8 cellular contexts compared by ENCODE assay signal in genomic region chr17:82216301-82217119, GRCh38. TPM values are rescaled to one million over a fixed set of nuclear protein-coding genes. Genes with fewer than 3 reads are reported as not detected.
DNase-seq lines count a peak whose midpoint lies in the region; ATAC-seq and TF ChIP-seq lines count a peak whose summit lies in the region.

No MANE protein-coding gene starts in this region.

- H3K9me3 Mint-ChIP-seq in activated CD8-positive, alpha-beta T cell treated with anti-CD3 and anti-CD28 coated beads for 36 hours = no peaks in the 10 kb centered on the region

- H3K4me1 Mint-ChIP-seq in activated CD8-positive, alpha-beta T cell treated with anti-CD3 and anti-CD28 coated beads for 36 hours (ENCODE audit: low read depth) = peaks cover 30% of the 10 kb centered on the region

- no peak; the same call in 1 of the 2 replicates for TF ChIP-seq EP300 in Ishikawa (IDR thresholded peaks at IDR 0.05; ENCODE audit: borderline replicate concordance)

- CTCF ChIA-PET in activated CD8-positive, alpha-beta T cell treated with anti-CD3 and anti-CD28 coated beads for 36 hours (lab: Charles Lee) = interaction anchor here (2.7 kb wide), 1 partner anchor 19 kb away, joined by 9 read pairs; no protein-coding TSS in a partner anchor

- H3K27ac Mint-ChIP-seq in activated CD8-positive, alpha-beta T cell treated with anti-CD3 and anti-CD28 coated beads for 36 hours = peak overlapping the region; percentile 61

- H3K36me3 Mint-ChIP-seq in activated CD8-positive, alpha-beta T cell treated with anti-CD3 and anti-CD28 coated beads for 36 hours (ENCODE audit: low read depth) = no peaks in the 10 kb centered on the region

- POLR2A ChIA-PET in activated CD8-positive, alpha-beta T cell treated with anti-CD3 and anti-CD28 coated beads for 36 hours (lab: Charles Lee) = interaction anchor here (1.0 to 1.1 kb wide), 2 partner anchors 9 to 33 kb away, joined by 3 to 5 read pairs; no protein-coding TSS in a partner anchor

- DNase-seq in NCI-H2196 (lab: John Stamatoyannopoulos, UW; ENCODE audit: unreplicated experiment) (peak; percentile 46), NCI-H2196 treated with DMSO at 0.1 percent for 48 hours (lab: John Stamatoyannopoulos, UW; ENCODE audit: unreplicated experiment) (no peak), fibroblast of pulmonary artery (ENCODE audit: low read depth) (peak; percentile 78), pons (ENCODE audit: low spot score) (peak; percentile 87), NCI-H2107 treated with DMSO at 0.1 percent for 48 hours (lab: John Stamatoyannopoulos, UW; ENCODE audit: unreplicated experiment) (no peak), DMS153 treated with DMSO at 0.1 percent for 48 hours (lab: John Stamatoyannopoulos, UW; ENCODE audit: unreplicated experiment) (no peak)
- DNase-seq in activated CD8-positive, alpha-beta T cell treated with anti-CD3 and anti-CD28 coated beads for 36 hours = peak; percentile 75

- TF ChIP-seq RAD21 in Ishikawa (IDR thresholded peaks at IDR 0.05; ENCODE audit: low read depth) = no peak

- H3K4me3 Mint-ChIP-seq in activated CD8-positive, alpha-beta T cell treated with anti-CD3 and anti-CD28 coated beads for 36 hours = no peak overlapping the region

- no peak overlapping the region for H3K4me3 ChIP-seq in fibroblast of pulmonary artery (replicated peaks; ENCODE audit: low read depth, low read length)

- ATAC-seq in activated CD8-positive, alpha-beta T cell treated with anti-CD3 and anti-CD28 coated beads for 36 hours = peak; percentile 57

- no peak for TF ChIP-seq CTCF in activated CD8-positive, alpha-beta T cell treated with anti-CD3 and anti-CD28 coated beads for 36 hours (IDR thresholded peaks at IDR 0.05)
- no peak for TF ChIP-seq CTCF in fibroblast of pulmonary artery (IDR thresholded peaks at IDR 0.05; ENCODE audit: low read length, missing control alignments)

- intact Hi-C loops in activated CD8-positive, alpha-beta T cell treated with anti-CD3 and anti-CD28 coated beads for 36 hours (cut with micrococcal nuclease) = no loop called here

- no peaks in the 10 kb centered on the region for H3K27me3 Mint-ChIP-seq in activated CD8-positive, alpha-beta T cell treated with anti-CD3 and anti-CD28 coated beads for 36 hours

TF ChIP-seq in Ishikawa, 13 proteins besides CTCF, POLR2A, EP300 and RAD21:
- TF ChIP-seq FOXM1 (IDR thresholded peaks at IDR 0.05; ENCODE audit: borderline replicate concordance, low read depth) (no peak), CREB1 (IDR thresholded peaks at IDR 0.05; ENCODE audit: low read depth) (no peak), USF1 (IDR thresholded peaks at IDR 0.05) (no peak), NFIC (IDR thresholded peaks at IDR 0.05) (peak; percentile 64), REST (IDR thresholded peaks at IDR 0.05; ENCODE audit: low read depth) (no peak), TAF1 (IDR thresholded peaks at IDR 0.05; ENCODE audit: low read depth) (no peak), EGR1 (IDR thresholded peaks at IDR 0.05) (peak; percentile 16; the same call in 1 of the 2 replicates), MAX (IDR thresholded peaks at IDR 0.05) (peak; percentile 22; the same call in 1 of the 2 replicates), YY1 (IDR thresholded peaks at IDR 0.05; ENCODE audit: low read depth) (peak; percentile 13; the same call in 1 of the 2 replicates), TEAD4 (IDR thresholded peaks at IDR 0.05) (0 out of 2 replicates have a peak, but pooled peaks have one; percentile 20), ZBTB7A (IDR thresholded peaks at IDR 0.05; ENCODE audit: low read depth) (0 out of 2 replicates have a peak, but pooled peaks have one; percentile 31), CEBPB (IDR thresholded peaks at IDR 0.05) (no peak), TCF12 (IDR thresholded peaks at IDR 0.05; ENCODE audit: low read depth) (0 out of 2 replicates have a peak, but pooled peaks have one; percentile 36)

RNA-seq across cellular contexts. Expression of gene CCDC57, which starts 3.9 kb away (rescaled TPM):
- total RNA-seq in activated CD8-positive, alpha-beta T cell treated with anti-CD3 and anti-CD28 coated beads for 36 hours = 10 to 100 TPM; 56.6 to 64.2 TPM

RNA-seq across cellular contexts. Expression of gene SLC16A3, which starts 12.3 kb away (rescaled TPM):
- 100 to 1,000 TPM; 183 to 193 TPM for total RNA-seq in activated CD8-positive, alpha-beta T cell treated with anti-CD3 and anti-CD28 coated beads for 36 hours

RNA-seq across cellular contexts. Expression of gene CSNK1D, which starts 57.0 kb away (rescaled TPM):
- total RNA-seq in activated CD8-positive, alpha-beta T cell treated with anti-CD3 and anti-CD28 coated beads for 36 hours = 10 to 100 TPM; 90.6 to 97.0 TPM

Comparison
In these comparisons a context has a peak if more than half of its experiments do, and no peak if none do; other contexts are left out.
1. DNase-seq: peak in NCI-H2196 (single experiment), activated CD8-positive, alpha-beta T cell treated with anti-CD3 and anti-CD28 coated beads for 36 hours (single experiment), fibroblast of pulmonary artery (single experiment) and pons (single experiment); none in NCI-H2196 treated with DMSO at 0.1 percent for 48 hours (single experiment), NCI-H2107 treated with DMSO at 0.1 percent for 48 hours (single experiment) and DMS153 treated with DMSO at 0.1 percent for 48 hours (single experiment).